ENCODE assay signal across 10 cellular contexts in the genomic region with DNA sequence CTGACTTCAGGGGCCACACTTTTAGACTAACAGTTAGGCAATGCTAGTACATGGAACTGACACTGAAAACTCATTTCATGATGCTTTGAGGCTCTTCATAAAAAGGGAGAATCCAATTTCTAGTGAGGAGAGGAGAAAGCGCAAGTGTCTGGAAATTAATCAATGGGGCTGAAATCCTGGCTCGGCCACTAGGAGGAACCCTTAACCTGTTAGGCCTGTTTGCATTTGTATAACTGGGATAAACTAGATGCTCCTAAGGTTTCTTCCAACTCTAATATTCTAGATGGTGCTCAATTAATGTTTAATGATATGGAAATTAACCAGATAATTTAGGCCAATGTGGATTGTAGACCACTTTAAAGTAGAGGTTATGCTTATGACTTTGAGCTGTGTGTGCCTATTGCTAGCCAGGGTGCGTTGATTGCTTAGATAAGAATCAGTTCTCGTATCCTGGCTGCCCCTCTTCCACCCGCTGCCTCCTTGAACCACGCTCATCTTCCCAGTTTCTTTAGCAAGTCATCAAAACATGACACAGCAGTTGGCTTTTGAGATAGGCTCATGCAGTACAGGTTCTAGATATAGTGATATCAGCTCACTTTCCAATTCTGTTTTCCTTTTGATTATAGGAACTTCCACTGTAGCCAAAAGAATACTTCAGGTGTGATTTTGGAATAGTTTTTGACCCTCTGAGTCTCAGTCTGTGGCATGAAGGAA. TPM values are rescaled to one million over a fixed set of nuclear protein-coding genes. Genes with fewer than 3 reads are reported as not detected.
A peak's percentile ranks its signal among the peaks of the same experiment; 100 is the strongest.
DNase-seq lines count a peak whose midpoint lies in the region; ATAC-seq and TF ChIP-seq lines count a peak whose summit lies in the region.
"Had no signal": no experiment of that assay in that cellular context is flagged by ENCODE, and none has a peak within 500 bp of the region (broad histone marks: within the 10 kb centered on the region; RNA-seq: fewer than 3 reads in every experiment).

No MANE protein-coding gene starts in this region.

- no peaks in the 10 kb centered on the region for H3K27me3 Mint-ChIP-seq in GM23338 (ENCODE audit: insufficient read depth, low read depth, poor library complexity)

- H3K27me3 ChIP-seq in GM23338 (ENCODE audit: insufficient read depth): no peaks in the 10 kb centered on the region
- no peaks in the 10 kb centered on the region for H3K27me3 ChIP-seq in SU-DHL-6 (ENCODE audit: low read length)

- H3K4me2 ChIP-seq in GM23338 (no peak overlapping the region), SU-DHL-6 (ENCODE audit: low read depth, low read length, poor library complexity, severe bottlenecking) (no peak overlapping the region)

- TF ChIP-seq CTCF in C4-2B (conservative IDR thresholded peaks at IDR 0.05): peak; percentile 87
- TF ChIP-seq CTCF in GM23338 (conservative IDR thresholded peaks at IDR 0.05; ENCODE audit: low read depth in 2 of 2): peak; percentile 78 to 88
- peak; percentile 21 for TF ChIP-seq CTCF in SU-DHL-6 (IDR thresholded peaks at IDR 0.05; ENCODE audit: insufficient read depth, low read length, poor library complexity, severe bottlenecking)

- H3K4me1 Mint-ChIP-seq in GM23338: no peaks in the 10 kb centered on the region

- 0 out of 3 replicates have a peak, but pooled peaks cover 3% of the 10 kb centered on the region for H3K36me3 Mint-ChIP-seq in GM23338 (ENCODE audit: low read depth)
- H3K36me3 Mint-ChIP-seq: memory B cell had no signal

- H3K27ac Mint-ChIP-seq in GM23338: no peak overlapping the region
- H3K27ac Mint-ChIP-seq: memory B cell had no signal

- H3K9me3 ChIP-seq in SU-DHL-6 (ENCODE audit: insufficient read depth, low read length): no peaks in the 10 kb centered on the region

- H3K36me3 ChIP-seq in GM23338 (ENCODE audit: insufficient read depth) (no peaks in the 10 kb centered on the region), SU-DHL-6 (ENCODE audit: low read length) (no peaks in the 10 kb centered on the region)

- H2AFZ ChIP-seq in GM23338 (no peak overlapping the region), SU-DHL-6 (ENCODE audit: low read depth, low read length, severe bottlenecking) (no peak overlapping the region)

- ATAC-seq in GM23338 (no peak), HG03342 (IDR thresholded peaks at IDR 0.05; ENCODE audit: unreplicated experiment) (no peak), HG03025 (IDR thresholded peaks at IDR 0.05; ENCODE audit: low FRiP score, unreplicated experiment) (no peak)

- peaks cover 60% of the 10 kb centered on the region for H3K9me3 Mint-ChIP-seq in GM23338
- H3K9me3 Mint-ChIP-seq: memory B cell had no signal

- H3K79me2 ChIP-seq in GM23338 (replicated peaks; ENCODE audit: insufficient read depth) (no peaks in the 10 kb centered on the region), SU-DHL-6 (ENCODE audit: insufficient read depth, low read length) (no peaks in the 10 kb centered on the region)

- H3K4me1 ChIP-seq in GM23338 (ENCODE audit: insufficient read depth): no peaks in the 10 kb centered on the region

- no peaks in the 10 kb centered on the region for H4K20me1 ChIP-seq in GM23338 (replicated peaks; ENCODE audit: insufficient read depth)
- no peaks in the 10 kb centered on the region for H4K20me1 ChIP-seq in SU-DHL-6 (ENCODE audit: low read depth, low read length)

- H3K9me2 ChIP-seq in GM23338 (ENCODE audit: insufficient read depth): no peaks in the 10 kb centered on the region
- no peaks in the 10 kb centered on the region for H3K9me2 ChIP-seq in SU-DHL-6 (replicated peaks; ENCODE audit: insufficient read depth, low read length)

- H3K4me3 ChIP-seq in GM23338 (no peak overlapping the region), SU-DHL-6 (ENCODE audit: insufficient read depth, low read length, poor library complexity, severe bottlenecking) (no peak overlapping the region)

- H3F3A ChIP-seq in GM23338 (replicated peaks; ENCODE audit: low read depth) (no peaks in the 10 kb centered on the region), SU-DHL-6 (ENCODE audit: insufficient read depth) (no peaks in the 10 kb centered on the region)

- DNase-seq in GM23338 (ENCODE audit: low spot score) (peak; percentile 52), left kidney (ENCODE audit: low read depth, low spot score) (peak; percentile 57), NOMO-1 (lab: John Stamatoyannopoulos, UW; ENCODE audit: unreplicated experiment in 2 of 2) (no peak), HuH-7.5 (ENCODE audit: low spot score) (no peak)
- DNase-seq: activated T-cell treated with anti-CD3 and anti-CD28 coated beads for 4 hours had no signal

- H3K27ac ChIP-seq in C4-2B: no peak overlapping the region
- H3K27ac ChIP-seq in GM23338 (ENCODE audit: low read depth): no peak overlapping the region
- H3K27ac ChIP-seq in SU-DHL-6 (ENCODE audit: low read depth, low read length): no peak overlapping the region

- no peak overlapping the region for H3K9ac ChIP-seq in SU-DHL-6 (ENCODE audit: low read length)

- H3K4me3 Mint-ChIP-seq in GM23338: no peak overlapping the region
- H3K4me3 Mint-ChIP-seq: memory B cell had no signal

TF ChIP-seq in GM23338, 12 proteins besides CTCF, POLR2A, EP300 and RAD21:
- TF ChIP-seq CREB1 (CRISPR knock-in tag; IDR thresholded peaks at IDR 0.05; ENCODE audit: low read depth): no peak
- TF ChIP-seq POLR2AphosphoS5 (IDR thresholded peaks at IDR 0.05; ENCODE audit: low read depth): no peak
- TF ChIP-seq JUNB (IDR thresholded peaks at IDR 0.05; ENCODE audit: unreplicated experiment): no peak
- no peak for TF ChIP-seq ZNF331 (CRISPR knock-in tag; IDR thresholded peaks at IDR 0.05; ENCODE audit: low read depth)
- no peak for TF ChIP-seq ZNF462 (CRISPR knock-in tag; IDR thresholded peaks at IDR 0.05)

RNA-seq across cellular contexts. Expression of gene CRBN, which starts 16.8 kb away (rescaled TPM):
- total RNA-seq in GM23338 (2014; rRNA removed; shearing (Covaris generic)): 32.6 and 33.6 TPM in 2 replicates
- 29.9 and 41.7 TPM in 2 replicates for polyA plus RNA-seq in GM23338 (2016; fragmentation: Nextera tagmentation; extraction: Ambion mirVana)

Comparison
In these comparisons a context has a peak if more than half of its experiments do, and no peak if none do; other contexts are left out.
1. CTCF ChIP-seq: peak in every context shown above with its lines; median percentile 87 in C4-2B; 83 in GM23338; 21 in SU-DHL-6.
2. DNase-seq: peak in GM23338 (single experiment) and left kidney (single experiment); none in NOMO-1 (0 of 2) and HuH-7.5 (single experiment).